22 cellular contexts compared by ENCODE assay signal in genomic region chr12:124195226-124195938, GRCh38.
DNase-seq lines count a peak whose midpoint lies in the region; ATAC-seq, FAIRE-seq and TF ChIP-seq lines count a peak whose summit lies in the region.
"Had no signal": no experiment of that assay in that cellular context is flagged by ENCODE, and none has a peak within 500 bp of the region (broad histone marks: within the 10 kb centered on the region; RNA-seq: fewer than 3 reads in every experiment).

No MANE protein-coding gene starts in this region.

- no peaks in the 10 kb centered on the region for H3F3A ChIP-seq in neural progenitor cell (ENCODE audit: low read depth)

- TF ChIP-seq CTCF in HepG2 (CRISPR knock-in tag; IDR thresholded peaks at IDR 0.05) (no peak), right lobe of liver (IDR thresholded peaks at IDR 0.05) (no peak), MCF 10A (IDR thresholded peaks at IDR 0.05; ENCODE audit: unreplicated experiment) (no peak), neural progenitor cell (IDR thresholded peaks at IDR 0.05) (no peak)

- H3K9me3 ChIP-seq in HepG2 (ENCODE audit: low read length) (no peaks in the 10 kb centered on the region), right lobe of liver (no peaks in the 10 kb centered on the region), mucosa of stomach (ENCODE audit: control insufficient read depth, low read length) (peaks cover 6% of the 10 kb centered on the region), neural progenitor cell (ENCODE audit: low read depth) (no peaks in the 10 kb centered on the region)
- H3K9me3 ChIP-seq: MG63 had no signal

- H4K20me1 ChIP-seq in HepG2 (ENCODE audit: insufficient read depth, low read length) (no peaks in the 10 kb centered on the region), neural progenitor cell (ENCODE audit: low read depth) (no peaks in the 10 kb centered on the region)

- H3K4me3 ChIP-seq in HepG2 (replicated peaks in 1 of 3; ENCODE audit: insufficient read depth in 1 of 3, low read depth in 2 of 3, low read length in 3 of 3): no peak overlapping the region
- no peak overlapping the region for H3K4me3 ChIP-seq in right lobe of liver
- no peak overlapping the region for H3K4me3 ChIP-seq in mucosa of stomach (ENCODE audit: low read length)
- H3K4me3 ChIP-seq in neural progenitor cell: no peak overlapping the region
- H3K4me3 ChIP-seq: GM12878, GM23248, MG63 had no signal

- no peak for TF ChIP-seq RAD21 in HepG2 (CRISPR knock-in tag; IDR thresholded peaks at IDR 0.05)

- H3K79me2 ChIP-seq in HepG2 (ENCODE audit: insufficient read depth, low read length) (no peaks in the 10 kb centered on the region), neural progenitor cell (ENCODE audit: low read depth) (no peaks in the 10 kb centered on the region)

- POLR2A ChIA-PET in HepG2 (lab: Yijun Ruan, JAX) (no interaction called here), MCF 10A (lab: Yijun Ruan, JAX) (no interaction called here)

- no peak overlapping the region for H3K27ac Mint-ChIP-seq in MCF 10A (ENCODE audit: low read depth, unreplicated experiment)
- H3K27ac Mint-ChIP-seq in neural progenitor cell: no peak overlapping the region
- H3K27ac Mint-ChIP-seq: CD4-positive, CD25-positive, alpha-beta regulatory T cell; HFFc6 had no signal

- H3K4me3 Mint-ChIP-seq in MCF 10A (ENCODE audit: unreplicated experiment): no peak overlapping the region
- H3K4me3 Mint-ChIP-seq in neural progenitor cell: no peak overlapping the region
- H3K4me3 Mint-ChIP-seq: CD4-positive, CD25-positive, alpha-beta regulatory T cell; HFFc6 had no signal

- no peak overlapping the region for H3K9ac ChIP-seq in HepG2 (ENCODE audit: insufficient read depth, low read depth, low read length)
- peak overlapping the region; percentile 44 for H3K9ac ChIP-seq in mucosa of stomach (ENCODE audit: low read length)
- H3K9ac ChIP-seq in neural progenitor cell: no peak overlapping the region
- H3K9ac ChIP-seq: GM23248 had no signal

- no peak for ATAC-seq in HepG2
- ATAC-seq in right lobe of liver: no peak
- no peak for ATAC-seq in GM19467 (IDR thresholded peaks at IDR 0.05; ENCODE audit: unreplicated experiment)
- ATAC-seq: GM12878, Panc1 had no signal

- H3K4me1 ChIP-seq in HepG2 (ENCODE audit: insufficient read depth, low read length): no peaks in the 10 kb centered on the region
- no peaks in the 10 kb centered on the region for H3K4me1 ChIP-seq in right lobe of liver
- H3K4me1 ChIP-seq in mucosa of stomach (ENCODE audit: control insufficient read depth, insufficient read depth, low read length): peaks cover 46% of the 10 kb centered on the region
- H3K4me1 ChIP-seq in neural progenitor cell: no peaks in the 10 kb centered on the region

- H3K27me3 Mint-ChIP-seq in MCF 10A (ENCODE audit: insufficient read depth, unreplicated experiment) (peaks cover 15% of the 10 kb centered on the region), neural progenitor cell (ENCODE audit: insufficient read depth, low read depth) (peaks cover 15% of the 10 kb centered on the region)

- BruUV-seq in HepG2 (replicated peaks; lab: Mats Ljungman, UMichigan) (no TSS peak), MCF 10A (replicated peaks; lab: Mats Ljungman, UMichigan) (no TSS peak)

- H3K36me3 Mint-ChIP-seq in MCF 10A (ENCODE audit: insufficient read depth, unreplicated experiment) (peaks cover 6% of the 10 kb centered on the region), neural progenitor cell (peaks cover 4% of the 10 kb centered on the region)
- H3K36me3 Mint-ChIP-seq: CD4-positive, CD25-positive, alpha-beta regulatory T cell had no signal

- CTCF ChIA-PET in HepG2 (lab: Yijun Ruan, JAX; ENCODE audit: low intra/inter-chr PET ratio, low total read pairs) (no interaction called here), MCF 10A (lab: Yijun Ruan, JAX) (no interaction called here)

- H3K36me3 ChIP-seq in HepG2 (replicated peaks in 1 of 2; ENCODE audit: control insufficient read depth in 1 of 2, insufficient read depth in 2 of 2, low read length in 2 of 2) (no peaks in the 10 kb centered on the region), right lobe of liver (no peaks in the 10 kb centered on the region), mucosa of stomach (ENCODE audit: control insufficient read depth, insufficient read depth, low read length) (no peaks in the 10 kb centered on the region), neural progenitor cell (no peaks in the 10 kb centered on the region)
- H3K36me3 ChIP-seq: MG63 had no signal

- intact Hi-C loops in HepG2 (cut with micrococcal nuclease; ENCODE audit: unreplicated experiment) (no loop called here), right lobe of liver (cut with DNase I) (no loop called here), MCF 10A (cut with micrococcal nuclease) (no loop called here)

- in situ Hi-C loops in HepG2 (cut with HindIII; ENCODE audit: extremely low pct_ligation_motif_present, low pct_unique_long_range_greater_than_20kb): no loop called here

- FAIRE-seq in HepG2 (lab: Jason Lieb, UNC): no peak
- FAIRE-seq: GM12878 had no signal

- H3K27me3 ChIP-seq in HepG2 (ENCODE audit: control insufficient read depth in 1 of 2, insufficient read depth in 2 of 2, low read length in 2 of 2) (peaks cover 0 to 24% of the 10 kb centered on the region in 2 experiments; a peak in 3 of 5 replicates), right lobe of liver (no peaks in the 10 kb centered on the region), mucosa of stomach (ENCODE audit: control insufficient read depth, insufficient read depth, low read length) (no peaks in the 10 kb centered on the region), neural progenitor cell (no peaks in the 10 kb centered on the region)
- H3K27me3 ChIP-seq: MG63 had no signal

- no peak for TF ChIP-seq POLR2A in HepG2 (IDR thresholded peaks at IDR 0.05; ENCODE audit: insufficient read depth in 1 of 2, low read depth in 2 of 2, low read length in 2 of 2)
- TF ChIP-seq POLR2A in right lobe of liver (IDR thresholded peaks at IDR 0.05): no peak

- peaks cover 20% of the 10 kb centered on the region for H3K9me3 Mint-ChIP-seq in MCF 10A (ENCODE audit: unreplicated experiment)
- H3K9me3 Mint-ChIP-seq in neural progenitor cell: peaks cover 13% of the 10 kb centered on the region

- H2AFZ ChIP-seq in HepG2 (ENCODE audit: low read length) (no peak overlapping the region), neural progenitor cell (replicated peaks) (no peak overlapping the region)
- H2AFZ ChIP-seq: GM23248 had no signal

- H3K27ac ChIP-seq in HepG2 (ENCODE audit: extremely low read length, insufficient read depth, low read length) (no peak overlapping the region), right lobe of liver (no peak overlapping the region), neural progenitor cell (no peak overlapping the region)
- H3K27ac ChIP-seq: GM23248, HL-60 had no signal

- DNase-seq in HepG2 (ENCODE audit: low spot score): no peak
- DNase-seq in right lobe of liver: no peak
- DNase-seq in glomerular visceral epithelial cell (ENCODE audit: extremely low spot score): peak; percentile 47
- no peak for DNase-seq in MCF 10A (ENCODE audit: unreplicated experiment)
- DNase-seq in Kasumi-1 (lab: John Stamatoyannopoulos, UW): no peak
- no peak for DNase-seq in neural progenitor cell (ENCODE audit: low spot score)
- DNase-seq: CD4-positive, CD25-positive, alpha-beta regulatory T cell; DMS79; GM23248; HFFc6; KG1; MG63; NCI-H1105; NCI-H1694 treated with DMSO at 0.1 percent for 48 hours; NCI-H446; NCI-H774; Right ventricle myocardium superior had no signal

- 45% methylated on average over 13 of the region's 19 CpGs for WGBS in HepG2 (ENCODE audit: low lambda C conversion rate)
- 67% methylated on average over 13 of the region's 19 CpGs for WGBS in right lobe of liver (ENCODE audit: insufficient coverage, low coverage, low lambda C conversion rate, missing lambda C conversion rate)

- TF ChIP-seq EP300 in HepG2 (IDR thresholded peaks at IDR 0.05; ENCODE audit: low read depth in 2 of 2, low read length in 2 of 2) (no peak), HepG2 (CRISPR knock-in tag; IDR thresholded peaks at IDR 0.05; ENCODE audit: borderline replicate concordance) (no peak)

- H3K4me2 ChIP-seq in HepG2 (ENCODE audit: low read depth, low read length) (no peak overlapping the region), neural progenitor cell (no peak overlapping the region)

- H3K4me1 Mint-ChIP-seq in MCF 10A (ENCODE audit: insufficient read depth, unreplicated experiment): no peaks in the 10 kb centered on the region
- H3K4me1 Mint-ChIP-seq in neural progenitor cell: peaks cover 20% of the 10 kb centered on the region
- H3K4me1 Mint-ChIP-seq: CD4-positive, CD25-positive, alpha-beta regulatory T cell had no signal

TF ChIP-seq in HepG2, 621 proteins besides CTCF, POLR2A, EP300 and RAD21 (continues in another document):
- TF ChIP-seq MAFK (conservative IDR thresholded peaks at IDR 0.05 in 1 of 2, IDR thresholded peaks at IDR 0.05 in 1 of 2; ENCODE audit: low read length in 2 of 2) (peak; percentile 78 to 92), PBX3 (CRISPR knock-in tag; IDR thresholded peaks at IDR 0.05; ENCODE audit: borderline replicate concordance) (no peak), MAFF (IDR thresholded peaks at IDR 0.05; ENCODE audit: low read depth, low read length) (peak; percentile 83), ZMYM4 (CRISPR knock-in tag; IDR thresholded peaks at IDR 0.05) (no peak), TBP (CRISPR knock-in tag; IDR thresholded peaks at IDR 0.05) (no peak), ZNF296 (CRISPR knock-in tag; conservative IDR thresholded peaks at IDR 0.05) (no peak), ZFP36 (IDR thresholded peaks at IDR 0.05; ENCODE audit: borderline replicate concordance, low read depth, low read length, partially characterized antibody) (peak; percentile 62), ATF7-NPFF (CRISPR knock-in tag; IDR thresholded peaks at IDR 0.05; ENCODE audit: low read depth) (no peak)
